Comparison of ENCODE assay signal across 8 cellular contexts in genomic region chr17:5019475-5019956, GRCh38. TPM values are rescaled to one million over a fixed set of nuclear protein-coding genes. Genes with fewer than 3 reads are reported as not detected.
A peak's percentile ranks its signal among the peaks of the same experiment; 100 is the strongest.
DNase-seq lines count a peak whose midpoint lies in the region; TF ChIP-seq lines count a peak whose summit lies in the region.

No MANE protein-coding gene starts in this region.

- no peak overlapping the region for H3K18ac ChIP-seq in H9 (ENCODE audit: insufficient read length, low read depth, low read length)

- no peaks in the 10 kb centered on the region for H3K27me3 ChIP-seq in H9 (ENCODE audit: insufficient read depth, low read length)

- no peaks in the 10 kb centered on the region for H3K79me2 ChIP-seq in H9 (ENCODE audit: insufficient read depth, low read length)

- no peak overlapping the region for H2AK5ac ChIP-seq in H9 (ENCODE audit: insufficient read length, low read length)

- DNase-seq in CD14-positive monocyte (ENCODE audit: low spot score): no peak
- no peak for DNase-seq in H9
- peak; percentile 32 for DNase-seq in activated CD4-positive, alpha-beta T cell treated with anti-CD3 and anti-CD28 coated beads, Interleukin-2, amount 10 ng/mL, durations not matched to agents 7 days and 5 days
- peak; percentile 63 for DNase-seq in iPS-NIHi7 (ENCODE audit: extremely low spot score)
- DNase-seq in amniotic stem cell (lab: John Stamatoyannopoulos, UW): no peak
- no peak for DNase-seq in substantia nigra (lab: John Stamatoyannopoulos, UW)
- no peak for DNase-seq in cerebellum (ENCODE audit: low spot score)
- DNase-seq in NCI-H748 treated with DMSO at 0.1 percent for 48 hours (lab: John Stamatoyannopoulos, UW): no peak

- H3K79me1 ChIP-seq in H9 (ENCODE audit: insufficient read depth, low read depth, low read length, poor library complexity, severe bottlenecking): no peaks in the 10 kb centered on the region

- POLR2A ChIA-PET in activated CD4-positive, alpha-beta T cell treated with anti-CD3 and anti-CD28 coated beads, Interleukin-2, amount 10 ng/mL, durations not matched to agents 7 days and 5 days (lab: Charles Lee): interaction anchor here (0.8 kb wide), 1 partner anchor 11 kb away, joined by 3 read pairs; no protein-coding TSS in a partner anchor

- no peak overlapping the region for H2BK12ac ChIP-seq in H9 (ENCODE audit: insufficient read length, low read depth, low read length)

- H3T11ph ChIP-seq in H9 (ENCODE audit: low read length): no peak overlapping the region

- H3K4me1 Mint-ChIP-seq in CD14-positive monocyte (peaks cover 30% of the 10 kb centered on the region), H9 (no peaks in the 10 kb centered on the region)
- peaks cover 25% of the 10 kb centered on the region for H3K4me1 Mint-ChIP-seq in activated CD4-positive, alpha-beta T cell treated with anti-CD3 and anti-CD28 coated beads, Interleukin-2, amount 10 ng/mL, durations not matched to agents 7 days and 5 days

- no peak overlapping the region for H4K91ac ChIP-seq in H9 (ENCODE audit: insufficient read length, low read depth, low read length)

- H2BK5ac ChIP-seq in H9 (ENCODE audit: insufficient read length, low read length): no peak overlapping the region

- no peak overlapping the region for H3K14ac ChIP-seq in H9 (ENCODE audit: insufficient read depth, low read length)

- CTCF ChIA-PET in activated CD4-positive, alpha-beta T cell treated with anti-CD3 and anti-CD28 coated beads, Interleukin-2, amount 10 ng/mL, durations not matched to agents 7 days and 5 days (lab: Charles Lee): interaction anchor here (0.8 to 2.7 kb wide), 4 partner anchors 8 to 39 kb away, joined by 3 to 14 read pairs (median 6); no protein-coding TSS in a partner anchor

- no peak overlapping the region for H3K4me2 ChIP-seq in H9 (ENCODE audit: insufficient read depth, insufficient read length, low read length)

- intact Hi-C loops in CD14-positive monocyte (cut with micrococcal nuclease): no loop called here

- H3K4me1 ChIP-seq in H9 (ENCODE audit: insufficient read depth, low read length): no peaks in the 10 kb centered on the region

- no peaks in the 10 kb centered on the region for H3K9me3 ChIP-seq in H9 (ENCODE audit: control insufficient read depth, low read depth, low read length)

- H3K9ac ChIP-seq in H9 (ENCODE audit: extremely low read depth, insufficient read length, low read length): no peak overlapping the region

- H2AFZ ChIP-seq in H9 (ENCODE audit: low read length): no peak overlapping the region

- no peak overlapping the region for H4K8ac ChIP-seq in H9 (replicated peaks; ENCODE audit: insufficient read length, low read depth, low read length)

- no peak overlapping the region for H4K5ac ChIP-seq in H9 (ENCODE audit: insufficient read length, low read depth, low read length)

- H3K4me3 Mint-ChIP-seq in CD14-positive monocyte (no peak overlapping the region), H9 (no peak overlapping the region; a peak in 1 of 5 replicates)
- no peak overlapping the region for H3K4me3 Mint-ChIP-seq in activated CD4-positive, alpha-beta T cell treated with anti-CD3 and anti-CD28 coated beads, Interleukin-2, amount 10 ng/mL, durations not matched to agents 7 days and 5 days

- H3K4ac ChIP-seq in H9 (ENCODE audit: low read depth, low read length): no peak overlapping the region

- H2BK120ac ChIP-seq in H9 (ENCODE audit: low read depth, low read length, poor library complexity, severe bottlenecking): no peak overlapping the region

- H3K27ac ChIP-seq in H9 (ENCODE audit: insufficient read length, low read depth, low read length) (no peak overlapping the region), substantia nigra (ENCODE audit: low read depth, low read length, poor library complexity, severe bottlenecking) (no peak overlapping the region)

- H3K36me3 Mint-ChIP-seq in CD14-positive monocyte (peaks cover 72 to 86% of the 10 kb centered on the region in 2 donors), H9 (ENCODE audit: insufficient read depth in 1 of 3, low read depth in 3 of 3) (peaks cover 38 to 73% (median 73%) of the 10 kb centered on the region in 3 experiments)
- peaks cover 26% of the 10 kb centered on the region for H3K36me3 Mint-ChIP-seq in activated CD4-positive, alpha-beta T cell treated with anti-CD3 and anti-CD28 coated beads, Interleukin-2, amount 10 ng/mL, durations not matched to agents 7 days and 5 days (ENCODE audit: low read depth)

- no peaks in the 10 kb centered on the region for H4K20me1 ChIP-seq in H9 (ENCODE audit: control insufficient read depth, insufficient read depth, insufficient read length)

- peak overlapping the region in 5 of 7 donors; percentile 20 to 85 (median 44) for H3K27ac Mint-ChIP-seq in CD14-positive monocyte
- H3K27ac Mint-ChIP-seq in H9: peak overlapping the region in 1 of 3 experiments; percentile 45; a peak in 1 of 7 replicates
- no peak overlapping the region for H3K27ac Mint-ChIP-seq in activated CD4-positive, alpha-beta T cell treated with anti-CD3 and anti-CD28 coated beads, Interleukin-2, amount 10 ng/mL, durations not matched to agents 7 days and 5 days

- no peak overlapping the region for H3K23ac ChIP-seq in H9 (ENCODE audit: insufficient read length, low read depth, low read length)

- TF ChIP-seq CTCF in CD14-positive monocyte (IDR thresholded peaks at IDR 0.05): no peak
- peak; percentile 55; the same call in 2 of the 3 replicates for TF ChIP-seq CTCF in H9 (conservative IDR thresholded peaks at IDR 0.05)

- H2BK15ac ChIP-seq in H9 (ENCODE audit: low read depth, low read length): no peak overlapping the region

- no peak overlapping the region for H2BK20ac ChIP-seq in H9 (ENCODE audit: low read depth, low read length, poor library complexity, severe bottlenecking)

- H3K56ac ChIP-seq in H9 (ENCODE audit: insufficient read length, low read depth, low read length): no peak overlapping the region

- WGBS in H9 (ENCODE audit: extremely low coverage, insufficient read length, low lambda C conversion rate): no CpG with 5 or more reads among the region's 1 CpG

- H3K9me3 Mint-ChIP-seq in CD14-positive monocyte (peaks cover 0 to 2% (median 0%) of the 10 kb centered on the region in 7 donors), H9 (no peaks in the 10 kb centered on the region)
- H3K9me3 Mint-ChIP-seq in activated CD4-positive, alpha-beta T cell treated with anti-CD3 and anti-CD28 coated beads, Interleukin-2, amount 10 ng/mL, durations not matched to agents 7 days and 5 days: no peaks in the 10 kb centered on the region

- no peaks in the 10 kb centered on the region for H3K23me2 ChIP-seq in H9 (ENCODE audit: insufficient read length, low read depth, low read length, poor library complexity, severe bottlenecking)

- H3K27me3 Mint-ChIP-seq in CD14-positive monocyte (ENCODE audit: low read depth in 3 of 3) (peaks cover 0 to 1% (median 0%) of the 10 kb centered on the region in 3 donors), H9 (ENCODE audit: low read depth) (no peaks in the 10 kb centered on the region)
- no peaks in the 10 kb centered on the region for H3K27me3 Mint-ChIP-seq in activated CD4-positive, alpha-beta T cell treated with anti-CD3 and anti-CD28 coated beads, Interleukin-2, amount 10 ng/mL, durations not matched to agents 7 days and 5 days

RNA-seq across cellular contexts. Expression of gene SLC52A1, which starts 15.7 kb away (rescaled TPM):
- not detected for polyA plus RNA-seq in CD14-positive monocyte
- total RNA-seq in H9 (2021) (0.15 and 0.17 TPM in 2 replicates), cerebellum (not detected)
- under 1 TPM; 0.48 to 0.82 TPM for total RNA-seq in activated CD4-positive, alpha-beta T cell treated with anti-CD3 and anti-CD28 coated beads, Interleukin-2, amount 10 ng/mL, durations not matched to agents 7 days and 5 days

RNA-seq across cellular contexts. Expression of gene KIF1C, which starts 21.8 kb away (rescaled TPM):
- 1 to 10 TPM; 3.6 to 3.9 TPM for polyA plus RNA-seq in CD14-positive monocyte
- total RNA-seq in H9 (2021) (85.6 and 87.3 TPM in 2 replicates), cerebellum (15.2 TPM)
- total RNA-seq in activated CD4-positive, alpha-beta T cell treated with anti-CD3 and anti-CD28 coated beads, Interleukin-2, amount 10 ng/mL, durations not matched to agents 7 days and 5 days: 10 to 100 TPM; 36.6 to 48.8 TPM

RNA-seq across cellular contexts. Expression of gene INCA1, which starts 22.2 kb away (rescaled TPM):
- under 1 TPM; 0.38 to 0.44 TPM for polyA plus RNA-seq in CD14-positive monocyte
- total RNA-seq in H9 (2021) (1.3 and 1.5 TPM in 2 replicates), cerebellum (0.27 TPM)
- total RNA-seq in activated CD4-positive, alpha-beta T cell treated with anti-CD3 and anti-CD28 coated beads, Interleukin-2, amount 10 ng/mL, durations not matched to agents 7 days and 5 days: under 1 TPM; 0.35 to 0.50 TPM

RNA-seq across cellular contexts. Expression of gene CAMTA2, which starts 32.0 kb away (rescaled TPM):
- 1 to 10 TPM; 7.1 to 7.6 TPM for polyA plus RNA-seq in CD14-positive monocyte
- 13.7 and 15.6 TPM in 2 replicates for total RNA-seq in H9 (2021)
- total RNA-seq in activated CD4-positive, alpha-beta T cell treated with anti-CD3 and anti-CD28 coated beads, Interleukin-2, amount 10 ng/mL, durations not matched to agents 7 days and 5 days: 10 to 100 TPM; 58.2 to 62.7 TPM
- total RNA-seq in cerebellum: 10.0 TPM

RNA-seq across cellular contexts. Expression of gene SPAG7, which starts 51.9 kb away (rescaled TPM):
- 10 to 100 TPM; 85.1 to 96.7 TPM for polyA plus RNA-seq in CD14-positive monocyte
- total RNA-seq in H9 (2021) (102 and 105 TPM in 2 replicates), cerebellum (24.0 TPM)
- 10 to 100 TPM; 47.7 to 53.6 TPM for total RNA-seq in activated CD4-positive, alpha-beta T cell treated with anti-CD3 and anti-CD28 coated beads, Interleukin-2, amount 10 ng/mL, durations not matched to agents 7 days and 5 days

Comparison
In these comparisons a context has a peak if more than half of its experiments do, and no peak if none do; other contexts are left out.
1. DNase-seq: peak in activated CD4-positive, alpha-beta T cell treated with anti-CD3 and anti-CD28 coated beads, Interleukin-2, amount 10 ng/mL, durations not matched to agents 7 days and 5 days (single experiment) and iPS-NIHi7 (single experiment); none in CD14-positive monocyte (single experiment), H9 (single experiment), amniotic stem cell (single experiment), substantia nigra (0 of 49), cerebellum (single experiment) and NCI-H748 treated with DMSO at 0.1 percent for 48 hours (single experiment).